ENCODE assay signal across 1 cellular context in genomic region chr20:50187403-50188051, GRCh38.
TF ChIP-seq lines count a peak whose summit lies in the region.

No MANE protein-coding gene starts in this region.

TF ChIP-seq in HepG2, 621 proteins besides CTCF, POLR2A, EP300 and RAD21 (continued from another document and continues in another):
- TF ChIP-seq AFF4 (CRISPR knock-in tag; IDR thresholded peaks at IDR 0.05) (no peak), ZNF280B (CRISPR knock-in tag; IDR thresholded peaks at IDR 0.05; ENCODE audit: borderline replicate concordance) (peak; percentile 48; the same call in 1 of the 2 replicates), LRRFIP1 (CRISPR knock-in tag; conservative IDR thresholded peaks at IDR 0.05) (no peak), ZNF430 (CRISPR knock-in tag; IDR thresholded peaks at IDR 0.05) (0 out of 2 replicates have a peak, but pooled peaks have one; percentile 67), TRIM24 (CRISPR knock-in tag; IDR thresholded peaks at IDR 0.05) (no peak), TP53 (CRISPR knock-in tag; conservative IDR thresholded peaks at IDR 0.05) (no peak), ZNF530 (CRISPR knock-in tag; IDR thresholded peaks at IDR 0.05; ENCODE audit: low read depth) (no peak), ZNF350 (CRISPR knock-in tag; IDR thresholded peaks at IDR 0.05; ENCODE audit: borderline replicate concordance, low read depth) (peak; percentile 76; the same call in 1 of the 2 replicates), ZFYVE20 (CRISPR knock-in tag; IDR thresholded peaks at IDR 0.05; ENCODE audit: borderline replicate concordance, low read depth) (no peak), ZBTB2 (CRISPR knock-in tag; IDR thresholded peaks at IDR 0.05; ENCODE audit: low read depth) (no peak), ZNF552 (CRISPR knock-in tag; IDR thresholded peaks at IDR 0.05; ENCODE audit: borderline replicate concordance) (no peak), ZNF816 (CRISPR knock-in tag; IDR thresholded peaks at IDR 0.05; ENCODE audit: borderline replicate concordance) (0 out of 2 replicates have a peak, but pooled peaks have one; percentile 19), JARID2 (CRISPR knock-in tag; IDR thresholded peaks at IDR 0.05; ENCODE audit: insufficient replicate concordance) (no peak), RFX3 (CRISPR knock-in tag; IDR thresholded peaks at IDR 0.05) (no peak), NKX3-1 (CRISPR knock-in tag; IDR thresholded peaks at IDR 0.05) (no peak), HMG20A (CRISPR knock-in tag; IDR thresholded peaks at IDR 0.05; ENCODE audit: borderline replicate concordance) (no peak; the same call in 1 of the 2 replicates), UBTF (CRISPR knock-in tag; IDR thresholded peaks at IDR 0.05) (peak; percentile 58; the same call in 1 of the 2 replicates), EEA1 (CRISPR knock-in tag; IDR thresholded peaks at IDR 0.05; ENCODE audit: borderline replicate concordance) (no peak), MLX (CRISPR knock-in tag; IDR thresholded peaks at IDR 0.05) (no peak; the same call in 1 of the 2 replicates), RBAK (CRISPR knock-in tag; IDR thresholded peaks at IDR 0.05) (no peak), ZNF879 (CRISPR knock-in tag; IDR thresholded peaks at IDR 0.05) (peak; percentile 84), NFYB (CRISPR knock-in tag; IDR thresholded peaks at IDR 0.05) (no peak), LCORL (IDR thresholded peaks at IDR 0.05) (no peak), LCORL (CRISPR knock-in tag; IDR thresholded peaks at IDR 0.05) (peak; percentile 91; the same call in 1 of the 2 replicates), ZNF484 (CRISPR knock-in tag; IDR thresholded peaks at IDR 0.05; ENCODE audit: borderline replicate concordance, low read depth) (no peak), ATM (IDR thresholded peaks at IDR 0.05; ENCODE audit: borderline replicate concordance) (no peak), CENPBD1 (CRISPR knock-in tag; IDR thresholded peaks at IDR 0.05; ENCODE audit: borderline replicate concordance, low read depth) (no peak; the same call in 1 of the 2 replicates), PHF20 (CRISPR knock-in tag; IDR thresholded peaks at IDR 0.05) (0 out of 2 replicates have a peak, but pooled peaks have one; percentile 43), ZNF615 (CRISPR knock-in tag; IDR thresholded peaks at IDR 0.05; ENCODE audit: borderline replicate concordance) (no peak), PBX3 (CRISPR knock-in tag; IDR thresholded peaks at IDR 0.05; ENCODE audit: borderline replicate concordance) (no peak), ZFP36 (IDR thresholded peaks at IDR 0.05; ENCODE audit: borderline replicate concordance, low read depth, low read length, partially characterized antibody) (no peak), EHMT2 (IDR thresholded peaks at IDR 0.05; ENCODE audit: borderline replicate concordance, low read depth, low read length) (no peak), ZNF235 (CRISPR knock-in tag; IDR thresholded peaks at IDR 0.05; ENCODE audit: borderline replicate concordance) (no peak), NFE2L1 (CRISPR knock-in tag; IDR thresholded peaks at IDR 0.05; ENCODE audit: borderline replicate concordance) (no peak), ZNF629 (CRISPR knock-in tag; conservative IDR thresholded peaks at IDR 0.05) (peak; percentile 95), RNF219 (CRISPR knock-in tag; IDR thresholded peaks at IDR 0.05) (no peak)
